Comparison of ENCODE assay signal across 23 cellular contexts in genomic region chr1:9841460-9841859, GRCh38.
"Had no signal": no experiment of that assay in that cellular context is flagged by ENCODE, and none has a peak within 500 bp of the region (broad histone marks: within the 10 kb centered on the region; RNA-seq: fewer than 3 reads in every experiment).

No MANE protein-coding gene starts in this region.

- ATAC-seq: body of pancreas; left lobe of liver; right lobe of liver; stimulated activated naive B cell treated with anti-CD40 and anti-IgM and Interleukin-4, amounts not matched to agents 10 μg/mL and 1 μg/mL and 100 μg/mL, for 72 hours; upper lobe of right lung had no signal

- H3K36me3 Mint-ChIP-seq: activated naive CD8-positive, alpha-beta T cell treated with anti-CD3 and anti-CD28 coated beads for 36 hours; stimulated activated naive B cell treated with anti-CD40 and anti-IgM and Interleukin-4, amounts not matched to agents 10 μg/mL and 1 μg/mL and 100 μg/mL, for 72 hours had no signal

- H3K4me1 Mint-ChIP-seq: activated naive CD8-positive, alpha-beta T cell treated with anti-CD3 and anti-CD28 coated beads for 36 hours; central memory CD8-positive, alpha-beta T cell had no signal

- H3K4me2 ChIP-seq: smooth muscle cell had no signal

- H3K36me3 ChIP-seq: right lobe of liver, thoracic aorta, upper lobe of right lung had no signal

- H3K4me1 ChIP-seq: right lobe of liver, upper lobe of right lung had no signal

- H3K27ac Mint-ChIP-seq: activated naive CD8-positive, alpha-beta T cell treated with anti-CD3 and anti-CD28 coated beads for 36 hours; activated T-helper 1 cell treated with anti-CD3 and anti-CD28 coated beads, Interleukin-12 subunit alpha, Interleukin-12 subunit beta, Interleukin-2, Interleukin-4 antibody, amounts not matched to agents 30 ng/mL and 10 ng/mL and 1 ng/mL, durations not matched to agents 14 hours and 24 hours and 36 hours; stimulated activated naive B cell treated with anti-CD40 and anti-IgM and Interleukin-4, amounts not matched to agents 10 μg/mL and 1 μg/mL and 100 μg/mL, for 72 hours had no signal

- H3K9me3 Mint-ChIP-seq: activated naive CD8-positive, alpha-beta T cell treated with anti-CD3 and anti-CD28 coated beads for 36 hours; activated T-helper 1 cell treated with anti-CD3 and anti-CD28 coated beads, Interleukin-12 subunit alpha, Interleukin-12 subunit beta, Interleukin-2, Interleukin-4 antibody, amounts not matched to agents 30 ng/mL and 10 ng/mL and 1 ng/mL, durations not matched to agents 14 hours and 24 hours and 36 hours; central memory CD8-positive, alpha-beta T cell; neural crest cell; stimulated activated naive B cell treated with anti-CD40 and anti-IgM and Interleukin-4, amounts not matched to agents 10 μg/mL and 1 μg/mL and 100 μg/mL, for 72 hours had no signal

- H3K27me3 ChIP-seq: body of pancreas, right lobe of liver, upper lobe of right lung had no signal

- H3K4me3 Mint-ChIP-seq: activated naive CD8-positive, alpha-beta T cell treated with anti-CD3 and anti-CD28 coated beads for 36 hours; activated T-helper 1 cell treated with anti-CD3 and anti-CD28 coated beads, Interleukin-12 subunit alpha, Interleukin-12 subunit beta, Interleukin-2, Interleukin-4 antibody, amounts not matched to agents 30 ng/mL and 10 ng/mL and 1 ng/mL, durations not matched to agents 14 hours and 24 hours and 36 hours; central memory CD8-positive, alpha-beta T cell; neural crest cell; stimulated activated naive B cell treated with anti-CD40 and anti-IgM and Interleukin-4, amounts not matched to agents 10 μg/mL and 1 μg/mL and 100 μg/mL, for 72 hours had no signal

- H3K27me3 Mint-ChIP-seq: activated naive CD8-positive, alpha-beta T cell treated with anti-CD3 and anti-CD28 coated beads for 36 hours; central memory CD8-positive, alpha-beta T cell; stimulated activated naive B cell treated with anti-CD40 and anti-IgM and Interleukin-4, amounts not matched to agents 10 μg/mL and 1 μg/mL and 100 μg/mL, for 72 hours had no signal

- H3K27ac ChIP-seq: body of pancreas, coronary artery, right lobe of liver, thoracic aorta, upper lobe of right lung had no signal

- DNase-seq: activated CD4-positive, alpha-beta T cell treated with anti-CD3 and anti-CD28 coated beads, Interleukin-2, amount 50 U/mL, for 48 hours; activated naive CD4-positive, alpha-beta T cell; activated naive CD8-positive, alpha-beta T cell treated with anti-CD3 and anti-CD28 coated beads for 36 hours; activated T-cell treated with anti-CD3 and anti-CD28 coated beads for 4 hours; amniotic stem cell; body of pancreas; erythroblast; foreskin melanocyte; glutamatergic neuron; hypothalamus; midbrain; stimulated activated CD4-positive, alpha-beta T cell treated with anti-CD3 and anti-CD28 coated beads, Interleukin-4, amount 100 ng/mL, for 4 hours; stimulated activated naive B cell treated with anti-CD40 and anti-IgM and Interleukin-4, amounts not matched to agents 10 μg/mL and 1 μg/mL and 100 μg/mL, for 72 hours; T-helper 2 cell; upper lobe of right lung had no signal

- H3K9me3 ChIP-seq: body of pancreas, right lobe of liver, thoracic aorta, upper lobe of right lung had no signal

- H3K4me3 ChIP-seq: body of pancreas, coronary artery, right lobe of liver, smooth muscle cell, thoracic aorta, upper lobe of right lung had no signal
